ENCODE assay signal across 9 cellular contexts in the genomic region with DNA sequence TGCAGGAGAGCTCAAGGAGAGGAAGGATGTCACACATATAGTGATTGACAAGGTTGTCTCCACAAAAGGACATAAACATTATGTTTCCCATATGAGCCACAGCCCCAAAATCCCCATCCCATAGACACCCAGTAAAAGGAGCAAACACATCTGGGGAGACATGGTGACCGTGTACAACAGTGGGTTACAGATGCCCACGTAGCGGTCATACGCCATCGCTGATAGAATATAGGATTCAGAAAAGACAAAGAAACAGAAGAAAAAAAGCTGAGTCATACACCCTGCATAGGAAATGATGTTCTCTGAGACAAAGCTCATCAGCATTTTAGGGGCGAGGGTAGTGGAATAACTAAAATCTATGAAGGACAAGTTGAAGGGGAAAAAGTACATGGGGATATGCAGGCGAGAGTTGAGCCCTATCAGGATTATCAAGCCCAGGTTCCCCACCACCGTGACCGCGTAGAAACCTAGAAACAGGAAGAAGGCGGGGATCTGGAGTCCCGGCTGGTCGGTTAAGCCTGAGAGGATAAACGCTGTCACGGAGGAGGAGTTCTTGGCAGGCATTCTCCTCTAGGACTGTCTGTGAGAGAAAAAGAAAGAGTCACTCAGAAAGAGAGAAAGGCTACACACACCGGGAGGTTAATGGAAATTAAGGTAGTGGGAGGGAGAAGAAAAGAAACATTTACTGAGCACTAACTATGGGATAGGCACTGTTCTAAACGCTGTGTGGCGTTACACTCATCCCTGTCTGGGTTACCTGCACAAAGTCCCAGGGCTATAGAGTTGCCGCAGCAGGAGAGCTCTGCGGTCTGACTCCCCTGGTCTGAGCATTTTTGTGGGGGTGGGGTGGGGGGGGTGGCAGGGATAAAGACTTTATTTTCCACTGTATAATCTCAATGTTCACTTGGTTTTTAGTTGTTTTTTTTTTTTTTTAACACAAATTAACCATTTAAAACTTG. TPM values are rescaled to one million over a fixed set of nuclear protein-coding genes. Genes with fewer than 3 reads are reported as not detected.
DNase-seq lines count a peak whose midpoint lies in the region; ATAC-seq and TF ChIP-seq lines count a peak whose summit lies in the region.
"Had no signal": no experiment of that assay in that cellular context is flagged by ENCODE, and none has a peak within 500 bp of the region (broad histone marks: within the 10 kb centered on the region; RNA-seq: fewer than 3 reads in every experiment).

No MANE protein-coding gene starts in this region.

- TF ChIP-seq EP300 in stomach (IDR thresholded peaks at IDR 0.05) = no peak

- no peak overlapping the region for H3K27ac Mint-ChIP-seq in activated naive CD8-positive, alpha-beta T cell treated with anti-CD3 and anti-CD28 coated beads, Interleukin-2, amount 10 ng/mL, durations not matched to agents 7 days and 5 days

- H3K36me3 Mint-ChIP-seq in activated naive CD8-positive, alpha-beta T cell treated with anti-CD3 and anti-CD28 coated beads, Interleukin-2, amount 10 ng/mL, durations not matched to agents 7 days and 5 days = no peaks in the 10 kb centered on the region

- H3K4me1 ChIP-seq in iPS-18a (ENCODE audit: control insufficient read depth, low read depth, low read length) = peaks cover 19% of the 10 kb centered on the region
- no peaks in the 10 kb centered on the region for H3K4me1 ChIP-seq in stomach

- H3K36me3 ChIP-seq in iPS-18a (ENCODE audit: control insufficient read depth, low read depth, low read length) = no peaks in the 10 kb centered on the region
- H3K36me3 ChIP-seq in stomach = no peaks in the 10 kb centered on the region

- intact Hi-C loops in stomach (cut with DNase I; ENCODE audit: low total_unique reads) = no loop called here

- H3K9me3 ChIP-seq in iPS-18a (ENCODE audit: control insufficient read depth, low read depth, low read length) (no peaks in the 10 kb centered on the region), stomach (no peaks in the 10 kb centered on the region)

- DNase-seq in AML-193 (lab: John Stamatoyannopoulos, UW) (peak; percentile 45 to 70), NCI-H226 (peak; percentile 12), stomach (no peak)
- DNase-seq in activated naive CD8-positive, alpha-beta T cell treated with anti-CD3 and anti-CD28 coated beads, Interleukin-2, amount 10 ng/mL, durations not matched to agents 7 days and 5 days = no peak

- H3K4me3 ChIP-seq in iPS-18a (ENCODE audit: low read length) (peak overlapping the region; percentile 28), stomach (peak overlapping the region in 3 of 4 donors; percentile 11 to 24 (median 14))

- H3K9me3 Mint-ChIP-seq in activated naive CD8-positive, alpha-beta T cell treated with anti-CD3 and anti-CD28 coated beads, Interleukin-2, amount 10 ng/mL, durations not matched to agents 7 days and 5 days = no peaks in the 10 kb centered on the region

- peak overlapping the region; percentile 64 for H3K4me3 Mint-ChIP-seq in activated naive CD8-positive, alpha-beta T cell treated with anti-CD3 and anti-CD28 coated beads, Interleukin-2, amount 10 ng/mL, durations not matched to agents 7 days and 5 days

- TF ChIP-seq CTCF in stomach (IDR thresholded peaks at IDR 0.05) = no peak

- H3K27ac ChIP-seq in iPS-18a (ENCODE audit: low read length) (no peak overlapping the region), stomach (no peak overlapping the region)

- H3K27me3 Mint-ChIP-seq in activated naive CD8-positive, alpha-beta T cell treated with anti-CD3 and anti-CD28 coated beads, Interleukin-2, amount 10 ng/mL, durations not matched to agents 7 days and 5 days = peaks cover 32% of the 10 kb centered on the region

- peak overlapping the region; percentile 3 for H3K9ac ChIP-seq in iPS-18a (ENCODE audit: low read length)

- POLR2A ChIA-PET in activated naive CD8-positive, alpha-beta T cell treated with anti-CD3 and anti-CD28 coated beads, Interleukin-2, amount 10 ng/mL, durations not matched to agents 7 days and 5 days (lab: Charles Lee) = no interaction called here

- H3K27me3 ChIP-seq in iPS-18a (ENCODE audit: control insufficient read depth, insufficient read depth, low read length) (no peaks in the 10 kb centered on the region), stomach (peaks cover 0 to 4% (median 0%) of the 10 kb centered on the region in 3 donors)

- peak; percentile 62 for ATAC-seq in GM21515 (IDR thresholded peaks at IDR 0.05; ENCODE audit: unreplicated experiment)
- ATAC-seq in activated naive CD8-positive, alpha-beta T cell treated with anti-CD3 and anti-CD28 coated beads, Interleukin-2, amount 10 ng/mL, durations not matched to agents 7 days and 5 days (ENCODE audit: low read depth) = no peak
- no peak for ATAC-seq in HG03521 (IDR thresholded peaks at IDR 0.05; ENCODE audit: unreplicated experiment)
- ATAC-seq in GM18861 (IDR thresholded peaks at IDR 0.05; ENCODE audit: unreplicated experiment) = no peak

- WGBS in stomach, 5 donors = 32 to 39% (median 37%) methylated on average over 20 of the region's 20 CpGs

- peaks cover 9% of the 10 kb centered on the region for H3K4me1 Mint-ChIP-seq in activated naive CD8-positive, alpha-beta T cell treated with anti-CD3 and anti-CD28 coated beads, Interleukin-2, amount 10 ng/mL, durations not matched to agents 7 days and 5 days

- no peak for TF ChIP-seq POLR2A in stomach (IDR thresholded peaks at IDR 0.05)

RNA-seq across cellular contexts. Expression of a gene that starts 36.1 kb away (rescaled TPM):
- total RNA-seq in activated naive CD8-positive, alpha-beta T cell treated with anti-CD3 and anti-CD28 coated beads, Interleukin-2, amount 10 ng/mL, durations not matched to agents 7 days and 5 days = not detected
- total RNA-seq in stomach = not detected
- not detected for polyA plus RNA-seq in stomach
- polyA plus RNA-seq: esophagus had no signal

RNA-seq across cellular contexts. Expression of a gene that starts 57.0 kb away (rescaled TPM):
- not detected for total RNA-seq in activated naive CD8-positive, alpha-beta T cell treated with anti-CD3 and anti-CD28 coated beads, Interleukin-2, amount 10 ng/mL, durations not matched to agents 7 days and 5 days
- total RNA-seq in stomach = not detected
- not detected for polyA plus RNA-seq in stomach
- polyA plus RNA-seq: esophagus had no signal

Comparison
In these comparisons a context has a peak if more than half of its experiments do, and no peak if none do; other contexts are left out.
1. DNase-seq: peak in AML-193 (2 of 2) and NCI-H226 (single experiment); none in activated naive CD8-positive, alpha-beta T cell treated with anti-CD3 and anti-CD28 coated beads, Interleukin-2, amount 10 ng/mL, durations not matched to agents 7 days and 5 days (single experiment) and stomach (single experiment).